In genomic region chr7:98013386-98013785, GRCh38 we compare ENCODE assay signal across 8 cellular contexts. TPM values are rescaled to one million over a fixed set of nuclear protein-coding genes. Genes with fewer than 3 reads are reported as not detected.
DNase-seq lines count a peak whose midpoint lies in the region; ATAC-seq and TF ChIP-seq lines count a peak whose summit lies in the region.
"Not testable (repeated sequence)": the region's sequence is repeated elsewhere in the genome, so short reads cannot be mapped to it uniquely, and the experiment has no call there.

No MANE protein-coding gene starts in this region.

- peak; percentile 55 for TF ChIP-seq CTCF in SU-DHL-6 (IDR thresholded peaks at IDR 0.05; ENCODE audit: insufficient read depth, low read length, poor library complexity, severe bottlenecking)

- not testable (repeated sequence) for H4K20me1 ChIP-seq in SU-DHL-6 (ENCODE audit: low read depth, low read length)

- not testable (repeated sequence) for H3K36me3 ChIP-seq in SU-DHL-6 (ENCODE audit: low read length)

- H3K4me3 ChIP-seq in SU-DHL-6 (ENCODE audit: insufficient read depth, low read length, poor library complexity, severe bottlenecking) = not testable (repeated sequence)

- not testable (repeated sequence) for H3K9ac ChIP-seq in SU-DHL-6 (ENCODE audit: low read length)

- H2AFZ ChIP-seq in SU-DHL-6 (ENCODE audit: low read depth, low read length, severe bottlenecking) = not testable (repeated sequence)

- not testable (repeated sequence) for H3K27ac ChIP-seq in SU-DHL-6 (ENCODE audit: low read depth, low read length)

- ATAC-seq in GM19395 (IDR thresholded peaks at IDR 0.05; ENCODE audit: unreplicated experiment) = peak; percentile 76

- not testable (repeated sequence) for H3K9me3 ChIP-seq in SU-DHL-6 (ENCODE audit: insufficient read depth, low read length)

- not testable (repeated sequence) for H3K9me2 ChIP-seq in SU-DHL-6 (replicated peaks; ENCODE audit: insufficient read depth, low read length)

- H3K79me2 ChIP-seq in SU-DHL-6 (ENCODE audit: insufficient read depth, low read length) = not testable (repeated sequence)

- H3K4me2 ChIP-seq in SU-DHL-6 (ENCODE audit: low read depth, low read length, poor library complexity, severe bottlenecking) = not testable (repeated sequence)

- DNase-seq in D341Med (ENCODE audit: low spot score) (peak; percentile 70), HT-29 (ENCODE audit: low spot score) (peak; percentile 82), NCI-H2196 (lab: John Stamatoyannopoulos, UW; ENCODE audit: unreplicated experiment) (peak; percentile 84), cerebellar cortex (ENCODE audit: low spot score) (peak; percentile 70), kidney glomerular epithelial cell (lab: John Stamatoyannopoulos, UW) (peak; percentile 54)
- peak; percentile 11 for DNase-seq in stimulated activated CD4-positive, alpha-beta T cell treated with anti-CD3 and anti-CD28 coated beads, Interleukin-4, amount 100 ng/mL, for 24 hours

- H3K27me3 ChIP-seq in SU-DHL-6 (ENCODE audit: low read length) = not testable (repeated sequence)

- H3F3A ChIP-seq in SU-DHL-6 (ENCODE audit: insufficient read depth) = not testable (repeated sequence)

RNA-seq across cellular contexts. Expression of gene OCM2, which starts 23.4 kb away (rescaled TPM):
- total RNA-seq in HT-29 (2014; rRNA removed; shearing (Covaris generic)) = not detected in 2 replicates

Comparison
In these comparisons a context has a peak if more than half of its experiments do, and no peak if none do; other contexts are left out.
1. DNase-seq: peak in every context shown above with its lines; median percentile 84 in NCI-H2196; 82 in HT-29; 70 in D341Med; 70 in cerebellar cortex; 54 in kidney glomerular epithelial cell; 11 in stimulated activated CD4-positive, alpha-beta T cell treated with anti-CD3 and anti-CD28 coated beads, Interleukin-4, amount 100 ng/mL, for 24 hours.